In the genomic region with DNA sequence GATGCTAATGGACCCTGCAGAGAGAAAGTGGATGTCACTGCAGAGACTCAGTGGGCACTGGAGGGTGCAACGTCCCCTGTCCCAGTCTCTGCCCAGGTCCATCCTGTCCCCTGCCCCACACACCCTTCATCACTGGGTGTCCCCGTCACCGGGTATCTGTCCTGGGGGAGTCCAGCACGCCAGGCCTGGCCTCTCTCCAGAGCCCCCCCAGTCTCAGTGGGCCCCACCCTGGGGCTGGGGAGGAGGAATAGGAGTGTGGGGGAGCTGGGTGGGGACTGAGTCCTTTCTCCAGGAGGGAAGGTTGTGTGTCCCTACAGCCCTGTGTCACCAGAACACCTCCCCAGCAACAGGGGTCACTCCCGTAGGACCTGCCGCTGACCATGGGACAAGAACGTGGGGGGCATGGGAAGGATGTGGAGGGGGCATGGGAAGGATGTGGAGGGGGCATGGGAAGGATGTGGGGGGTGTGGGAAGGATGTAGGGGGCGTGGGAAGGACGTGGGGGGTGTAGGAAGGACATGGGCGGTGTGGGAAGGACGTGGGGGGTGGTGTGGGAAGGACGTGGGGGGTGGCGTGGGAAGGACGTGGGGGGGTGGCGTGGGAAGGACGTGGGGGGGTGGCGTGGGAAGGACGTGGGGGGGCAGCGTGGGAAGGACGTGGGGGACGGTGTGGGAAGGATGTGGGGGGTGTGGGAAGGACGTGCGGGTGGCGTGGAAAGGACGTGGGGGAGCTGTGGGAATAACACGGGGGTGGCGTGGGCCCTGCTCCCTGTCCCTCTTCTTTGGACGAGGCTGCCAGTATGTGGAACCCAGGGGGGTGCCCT, we compare ENCODE assay signal across 11 cellular contexts. TPM values are rescaled to one million over a fixed set of nuclear protein-coding genes. Genes with fewer than 3 reads are reported as not detected.
DNase-seq lines count a peak whose midpoint lies in the region; ATAC-seq and TF ChIP-seq lines count a peak whose summit lies in the region.
"Had no signal": no experiment of that assay in that cellular context is flagged by ENCODE, and none has a peak within 500 bp of the region (broad histone marks: within the 10 kb centered on the region; RNA-seq: fewer than 3 reads in every experiment).

No MANE protein-coding gene starts in this region.

- no peak for ATAC-seq in GM19324 (IDR thresholded peaks at IDR 0.05; ENCODE audit: low FRiP score, unreplicated experiment)
- ATAC-seq in GM21381 (IDR thresholded peaks at IDR 0.05; ENCODE audit: unreplicated experiment), result no peak
- no peak for ATAC-seq in HG03045 (IDR thresholded peaks at IDR 0.05; ENCODE audit: unreplicated experiment)

- no peaks in the 10 kb centered on the region for H3K36me3 ChIP-seq in adrenal gland (replicated peaks in 1 of 2)
- no peaks in the 10 kb centered on the region for H3K36me3 ChIP-seq in smooth muscle cell (ENCODE audit: low read depth)

- H3K9ac ChIP-seq in smooth muscle cell (ENCODE audit: low read depth), result no peak overlapping the region

- TF ChIP-seq POLR2A in adrenal gland (IDR thresholded peaks at IDR 0.05), result no peak

- H3F3A ChIP-seq in smooth muscle cell (ENCODE audit: low read depth), result peaks cover 6% of the 10 kb centered on the region

- intact Hi-C loops in adrenal gland (cut with DNase I), result no loop called here

- 41 to 50% (median 44%) methylated on average over 4 to 28 of the region's 28 CpGs for WGBS in adrenal gland, 4 donors
- WGBS in smooth muscle cell (ENCODE audit: low lambda C conversion rate), result 95% methylated on average over 13 of the region's 28 CpGs

- no peaks in the 10 kb centered on the region for H3K9me3 ChIP-seq in adrenal gland (replicated peaks in 1 of 3)
- no peaks in the 10 kb centered on the region for H3K9me3 ChIP-seq in smooth muscle cell (replicated peaks; ENCODE audit: low read depth)

- H2AFZ ChIP-seq in smooth muscle cell (ENCODE audit: low read depth), result no peak overlapping the region

- no peak overlapping the region for H3K4me3 ChIP-seq in adrenal gland
- H3K4me3 ChIP-seq in smooth muscle cell, result no peak overlapping the region

- no peaks in the 10 kb centered on the region for H3K79me2 ChIP-seq in smooth muscle cell (ENCODE audit: low read depth)

- H3K27me3 ChIP-seq in adrenal gland (no peaks in the 10 kb centered on the region), layer of hippocampus (ENCODE audit: control insufficient read depth, insufficient read depth, low read length) (no peaks in the 10 kb centered on the region), smooth muscle cell (ENCODE audit: low read depth) (no peaks in the 10 kb centered on the region)

- peak; percentile 4 for DNase-seq in Daoy (ENCODE audit: low read depth)
- peak in 3 of 7 donors; percentile 16 to 25 (median 24) for DNase-seq in adrenal gland
- DNase-seq in smooth muscle cell (lab: John Stamatoyannopoulos, UW; ENCODE audit: unreplicated experiment), result no peak
- no peak for DNase-seq in NCI-H1930 (lab: John Stamatoyannopoulos, UW)
- DNase-seq: activated naive CD4-positive, alpha-beta T cell treated with anti-CD3 and anti-CD28 coated beads for 36 hours; NCI-H1105 treated with DMSO at 0.1 percent for 48 hours; stimulated activated naive CD4-positive, alpha-beta T cell treated with Interleukin-2 at 50 U/mL for 16 hours had no signal

- H3K4me1 ChIP-seq in adrenal gland (replicated peaks in 1 of 2) (peaks cover 26 to 29% of the 10 kb centered on the region in 2 donors), smooth muscle cell (ENCODE audit: low read depth) (peaks cover 5% of the 10 kb centered on the region)

- TF ChIP-seq CTCF in adrenal gland (IDR thresholded peaks at IDR 0.05), result no peak
- TF ChIP-seq CTCF in smooth muscle cell (IDR thresholded peaks at IDR 0.05; ENCODE audit: borderline replicate concordance, insufficient read depth, poor library complexity, severe bottlenecking), result no peak

- H3K27ac ChIP-seq in adrenal gland (peak overlapping the region in 4 of 5 donors; percentile 6 to 90 (median 58)), layer of hippocampus (ENCODE audit: low read depth, low read length) (peak overlapping the region; percentile 75), smooth muscle cell (ENCODE audit: low read depth) (peak overlapping the region; percentile 30)

- H3K4me2 ChIP-seq in smooth muscle cell, result no peak overlapping the region

- no peaks in the 10 kb centered on the region for H4K20me1 ChIP-seq in smooth muscle cell (ENCODE audit: low read depth)

RNA-seq across cellular contexts. Expression of a gene that starts 21.0 kb away (rescaled TPM):
- total RNA-seq in Daoy (2014; rRNA removed; shearing (Covaris generic)), result 0.29 TPM in 1 of 2 replicates, not detected in the other
- total RNA-seq in adrenal gland (100 to 1,000 TPM in 3 of 8 donors, 10 to 100 TPM in 5; 23.9 to 206 (median 76.7) TPM), smooth muscle cell (152 and 171 TPM in 2 replicates)
- polyA plus RNA-seq in adrenal gland (10 to 100 TPM in 2 of 3 donors, 1 to 10 TPM in 1; 4.1 to 83.7 (median 28.4) TPM), smooth muscle cell (388 and 427 TPM in 2 replicates)

RNA-seq across cellular contexts. Expression of a gene that starts 55.5 kb away (rescaled TPM):
- total RNA-seq in Daoy (2014; rRNA removed; shearing (Covaris generic)), result 110 and 115 TPM in 2 replicates
- total RNA-seq in adrenal gland (100 to 1,000 TPM; 143 to 293 (median 169) TPM), smooth muscle cell (59.1 and 76.9 TPM in 2 replicates)
- polyA plus RNA-seq in adrenal gland (100 to 1,000 TPM in 2 of 3 donors, 10 to 100 TPM in 1; 45.7 to 172 (median 145) TPM), smooth muscle cell (132 and 135 TPM in 2 replicates)

Comparison
In these comparisons a context has a peak if more than half of its experiments do, and no peak if none do; other contexts are left out.
1. RNA of a gene that starts 21.0 kb away (total RNA-seq): 152 to 171 TPM in smooth muscle cell and 23.9 to 206 TPM in adrenal gland; 0.29 TPM in Daoy; every median in the first group is over 10 times any median in the second.
2. Peak in every context shown above with its lines, with median percentiles within 50 percentile points of each other: H3K27ac ChIP-seq.